ENCODE assay signal across 8 cellular contexts in the genomic region with DNA sequence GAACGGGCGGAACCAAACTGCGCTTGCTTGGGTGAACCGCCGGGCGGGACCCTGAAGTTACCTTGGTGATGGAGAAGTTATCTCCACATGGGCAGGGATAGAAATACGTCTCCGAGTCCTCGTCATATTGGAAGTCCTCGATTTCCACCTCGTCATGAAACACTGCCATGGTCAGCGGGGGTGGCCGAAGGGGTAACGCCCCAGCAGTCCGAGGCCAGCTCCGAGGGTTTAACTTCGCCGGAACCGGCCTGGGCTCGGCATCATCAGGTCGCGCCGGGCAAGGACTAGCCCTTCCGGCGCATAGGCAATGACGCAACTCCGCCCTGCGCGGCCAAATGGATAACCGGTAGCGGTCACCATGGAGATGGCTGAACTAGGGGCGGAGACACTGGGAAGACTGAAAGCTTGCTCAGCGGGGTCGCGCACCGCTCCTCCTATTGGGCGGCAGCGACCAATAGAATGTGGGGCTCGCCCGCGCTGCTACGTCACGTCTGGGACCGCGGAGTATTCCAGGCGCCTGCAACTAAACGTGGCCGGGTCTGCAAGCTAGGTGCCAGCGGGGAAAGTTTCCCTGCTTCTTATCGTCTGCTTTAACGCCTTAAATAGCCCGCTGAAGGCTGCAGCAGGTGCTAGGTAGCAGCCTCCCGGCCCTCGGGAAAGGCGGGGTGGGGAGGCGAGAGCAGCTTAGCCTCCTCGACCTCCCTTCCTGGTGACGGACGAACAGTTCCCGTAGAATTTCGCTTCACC. TPM values are rescaled to one million over a fixed set of nuclear protein-coding genes. Genes with fewer than 3 reads are reported as not detected.
DNase-seq lines count a peak whose midpoint lies in the region; ATAC-seq lines count a peak whose summit lies in the region.

DPH3 (minus strand) TSS at position 236 of the 747 bp plus-strand sequence; CDS start at position 169, 67 bp downstream.
OXNAD1 (plus strand) TSS at position 505 of the 747 bp plus-strand sequence. CDS start 5,741 bp downstream, outside the sequence.

- H3K27me3 Mint-ChIP-seq in effector memory CD8-positive, alpha-beta T cell: no peaks in the 10 kb centered on the region
- no peaks in the 10 kb centered on the region for H3K27me3 Mint-ChIP-seq in memory B cell

- H3K4me3 Mint-ChIP-seq in effector memory CD8-positive, alpha-beta T cell: peak within 1 kb of the TSS; percentile 92 to 96
- H3K4me3 Mint-ChIP-seq in memory B cell: peak within 1 kb of the TSS; percentile 99

- peaks cover 12% of the 10 kb centered on the region for H3K36me3 Mint-ChIP-seq in effector memory CD8-positive, alpha-beta T cell (ENCODE audit: insufficient read depth)
- H3K36me3 Mint-ChIP-seq in memory B cell: peaks cover 4% of the 10 kb centered on the region

- H3K4me1 Mint-ChIP-seq in effector memory CD8-positive, alpha-beta T cell (ENCODE audit: low read depth in 2 of 2): peaks cover 13 to 25% of the 10 kb centered on the region in 2 donors
- H3K4me1 Mint-ChIP-seq in memory B cell: peaks cover 10% of the 10 kb centered on the region

- H3K9me3 Mint-ChIP-seq in effector memory CD8-positive, alpha-beta T cell: no peaks in the 10 kb centered on the region
- H3K9me3 Mint-ChIP-seq in memory B cell: no peaks in the 10 kb centered on the region

- ATAC-seq in GM21360 (IDR thresholded peaks at IDR 0.05; ENCODE audit: unreplicated experiment) (peak; percentile 98), memory B cell (ENCODE audit: low read depth) (peak; percentile 93)
- peak; percentile 91 for ATAC-seq in effector memory CD8-positive, alpha-beta T cell (replicated peaks)

- peak; percentile 93 for DNase-seq in COLO829 (ENCODE audit: low spot score)
- peak; percentile 98 for DNase-seq in HT1080 (ENCODE audit: low read depth)
- DNase-seq in NOMO-1 treated with DMSO at 0.1 percent for 48 hours (lab: John Stamatoyannopoulos, UW; ENCODE audit: unreplicated experiment): peak; percentile 98
- DNase-seq in activated CD8-positive, alpha-beta memory T cell treated with anti-CD3 and anti-CD28 coated beads for 4 hours (ENCODE audit: low read depth in 2 of 2): peak; percentile 99
- peak; percentile 99 to 100 (median 99) for DNase-seq in effector memory CD8-positive, alpha-beta T cell
- peak; percentile 98 to 100 for DNase-seq in memory B cell (ENCODE audit: low spot score in 2 of 2)
- DNase-seq in stimulated activated CD8-positive, alpha-beta memory T cell treated with anti-CD3 and anti-CD28 coated beads, Interleukin-12 subunit alpha, Interleukin-12 subunit beta, amount 100 ng/mL, for 24 hours (ENCODE audit: extremely low read depth): peak; percentile 99

- H3K27ac Mint-ChIP-seq in effector memory CD8-positive, alpha-beta T cell: peak within 1 kb of the TSS; percentile 99
- peak within 1 kb of the TSS; percentile 98 for H3K27ac Mint-ChIP-seq in memory B cell

RNA-seq across cellular contexts. Expression of gene DPH3, which starts in this region (rescaled TPM):
- total RNA-seq in HT1080 (2014; rRNA removed; shearing (Covaris generic)): 15.7 and 19.6 TPM in 2 replicates
- 27.2 and 29.3 TPM in 2 replicates for polyA plus RNA-seq in HT1080 (2015; cell fraction: cytosol; rRNA removed)
- 7.7 and 8.5 TPM in 2 replicates for polyA plus RNA-seq in HT1080 (2015; cell fraction: nucleus; rRNA removed)

RNA-seq across cellular contexts. Expression of gene OXNAD1, which starts in this region (rescaled TPM):
- total RNA-seq in HT1080 (2014; rRNA removed; shearing (Covaris generic)): 26.4 and 33.1 TPM in 2 replicates
- 14.6 and 16.4 TPM in 2 replicates for polyA plus RNA-seq in HT1080 (2015; cell fraction: cytosol; rRNA removed)
- polyA plus RNA-seq in HT1080 (2015; cell fraction: nucleus; rRNA removed): 13.6 and 16.6 TPM in 2 replicates

Comparison
In these comparisons a context has a peak if more than half of its experiments do, and no peak if none do; other contexts are left out.
1. Peak in every context shown above with its lines: DNase-seq and ATAC-seq.